In genomic region chr5:16773990-16774389, GRCh38 we compare ENCODE assay signal across 18 cellular contexts.
DNase-seq lines count a peak whose midpoint lies in the region; ATAC-seq and TF ChIP-seq lines count a peak whose summit lies in the region.
"Had no signal": no experiment of that assay in that cellular context is flagged by ENCODE, and none has a peak within 500 bp of the region (broad histone marks: within the 10 kb centered on the region; RNA-seq: fewer than 3 reads in every experiment).

No MANE protein-coding gene starts in this region.

- no peaks in the 10 kb centered on the region for H3K27me3 ChIP-seq in body of pancreas
- no peaks in the 10 kb centered on the region for H3K27me3 ChIP-seq in osteoblast (ENCODE audit: insufficient read depth, low read length)

- ATAC-seq in body of pancreas (peak; percentile 90), HG03460 (IDR thresholded peaks at IDR 0.05; ENCODE audit: unreplicated experiment) (no peak)
- ATAC-seq: naive thymus-derived CD8-positive, alpha-beta T cell; Panc1; sciatic nerve; stimulated activated memory B cell treated with anti-CD40 and anti-IgM and Interleukin-4, amounts not matched to agents 10 μg/mL and 1 μg/mL and 100 μg/mL, for 72 hours had no signal

- peaks cover 15% of the 10 kb centered on the region for H3K79me2 ChIP-seq in osteoblast (ENCODE audit: insufficient read depth, low read length)

- H3K9me3 ChIP-seq in body of pancreas: no peaks in the 10 kb centered on the region
- H3K9me3 ChIP-seq in osteoblast (ENCODE audit: low read depth, low read length): no peaks in the 10 kb centered on the region
- H3K9me3 ChIP-seq: left ventricle myocardium inferior had no signal

- peaks cover 31% of the 10 kb centered on the region for H3K4me1 ChIP-seq in body of pancreas
- H3K4me1 ChIP-seq in osteoblast (ENCODE audit: insufficient read depth, low read length): no peaks in the 10 kb centered on the region

- WGBS in body of pancreas, 2 donors: 31 to 38% methylated on average over 3 of the region's 3 CpGs

- no peaks in the 10 kb centered on the region for H4K20me1 ChIP-seq in osteoblast (ENCODE audit: insufficient read depth, low read length)

- no peak overlapping the region for H2AFZ ChIP-seq in osteoblast (ENCODE audit: low read length)

- no peak overlapping the region for H3K4me2 ChIP-seq in osteoblast (ENCODE audit: insufficient read depth, low read length)

- DNase-seq in EL: peak; percentile 32
- peak in 2 of 3 experiments; percentile 67 to 93 for DNase-seq in NCI-H1417 (lab: John Stamatoyannopoulos, UW)
- peak; percentile 66 to 89 (median 78) for DNase-seq in body of pancreas
- DNase-seq in osteoblast (ENCODE audit: insufficient read length, low spot score, missing footprints): no peak
- no peak for DNase-seq in NCI-H226
- DNase-seq in SKM-1 (lab: John Stamatoyannopoulos, UW; ENCODE audit: unreplicated experiment): no peak
- DNase-seq: activated CD4-positive, alpha-beta T cell treated with anti-CD3 and anti-CD28 coated beads for 1 hour; CD8-positive, alpha-beta memory T cell; erythroblast; GF-D8; hippocampal formation; left ventricle myocardium inferior; naive thymus-derived CD8-positive, alpha-beta T cell; NCI-H446 treated with DMSO at 0.1 percent for 48 hours had no signal

- TF ChIP-seq POLR2A in body of pancreas (IDR thresholded peaks at IDR 0.05): no peak

- no peak overlapping the region for H3K4me3 ChIP-seq in body of pancreas
- H3K4me3 ChIP-seq in osteoblast (ENCODE audit: insufficient read depth, low read length): no peak overlapping the region
- H3K4me3 ChIP-seq: left ventricle myocardium inferior had no signal

- TF ChIP-seq CTCF in body of pancreas (IDR thresholded peaks at IDR 0.05) (no peak), osteoblast (IDR thresholded peaks at IDR 0.05; ENCODE audit: extremely low read depth, low read depth, low read length) (no peak)

- H3K27ac ChIP-seq in body of pancreas (peak overlapping the region in 3 of 4 donors; percentile 56 to 83 (median 68)), osteoblast (ENCODE audit: low read depth, low read length) (peak overlapping the region; percentile 0)
- H3K27ac ChIP-seq: left ventricle myocardium inferior had no signal

- H3K36me3 ChIP-seq in body of pancreas (replicated peaks in 1 of 2; ENCODE audit: insufficient read depth in 1 of 2, low read depth in 2 of 2) (peaks cover 0 to 6% of the 10 kb centered on the region in 2 donors), osteoblast (ENCODE audit: insufficient read depth, low read length) (peaks cover 29% of the 10 kb centered on the region)
- H3K36me3 ChIP-seq: left ventricle myocardium inferior had no signal

- intact Hi-C loops in body of pancreas (cut with DNase I): no loop called here

Comparison
In these comparisons a context has a peak if more than half of its experiments do, and no peak if none do; other contexts are left out.
1. DNase-seq: peak in EL (single experiment), NCI-H1417 (2 of 3) and body of pancreas (4 of 4); none in osteoblast (single experiment), NCI-H226 (single experiment) and SKM-1 (single experiment).